ENCODE assay signal across 1 cellular context in the genomic region with DNA sequence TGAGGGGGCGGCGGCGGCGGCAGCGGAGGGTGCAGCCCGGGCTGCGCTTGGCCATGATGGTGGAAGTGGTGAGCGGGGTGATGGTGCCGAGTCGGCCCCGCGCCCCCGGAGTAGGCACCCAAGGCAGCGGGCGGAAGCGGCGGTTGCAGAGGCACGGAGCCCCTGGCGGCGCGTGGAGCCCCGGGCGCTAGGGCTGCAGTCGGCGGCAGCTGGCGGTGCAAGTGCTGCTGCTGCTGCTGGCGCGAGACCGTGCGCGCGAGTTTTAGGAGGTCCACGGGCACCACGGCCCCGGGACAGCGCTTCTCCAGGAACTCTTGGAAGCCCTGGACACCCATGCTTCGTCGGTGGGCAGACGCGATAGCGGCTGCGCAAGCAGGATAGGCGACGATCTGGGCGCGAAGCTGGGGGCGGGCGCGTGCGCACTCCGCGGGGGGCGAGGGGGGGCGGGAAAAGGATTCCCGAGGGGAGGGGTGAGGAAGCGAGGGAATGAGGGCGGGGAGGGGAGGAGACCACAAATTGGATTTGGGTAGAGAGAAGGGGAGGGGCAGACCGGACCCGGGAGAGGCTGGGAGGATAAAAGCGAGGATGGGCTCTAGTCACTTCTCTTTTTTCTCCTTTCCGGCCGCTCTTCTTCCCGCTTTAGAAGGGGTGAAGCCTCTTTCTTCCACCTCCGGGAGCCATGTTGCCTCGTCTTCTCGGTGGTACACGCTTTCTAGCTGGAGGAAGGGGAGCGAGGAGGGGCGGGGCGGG.
TF ChIP-seq lines count a peak whose summit lies in the region.

A gene with protein sequence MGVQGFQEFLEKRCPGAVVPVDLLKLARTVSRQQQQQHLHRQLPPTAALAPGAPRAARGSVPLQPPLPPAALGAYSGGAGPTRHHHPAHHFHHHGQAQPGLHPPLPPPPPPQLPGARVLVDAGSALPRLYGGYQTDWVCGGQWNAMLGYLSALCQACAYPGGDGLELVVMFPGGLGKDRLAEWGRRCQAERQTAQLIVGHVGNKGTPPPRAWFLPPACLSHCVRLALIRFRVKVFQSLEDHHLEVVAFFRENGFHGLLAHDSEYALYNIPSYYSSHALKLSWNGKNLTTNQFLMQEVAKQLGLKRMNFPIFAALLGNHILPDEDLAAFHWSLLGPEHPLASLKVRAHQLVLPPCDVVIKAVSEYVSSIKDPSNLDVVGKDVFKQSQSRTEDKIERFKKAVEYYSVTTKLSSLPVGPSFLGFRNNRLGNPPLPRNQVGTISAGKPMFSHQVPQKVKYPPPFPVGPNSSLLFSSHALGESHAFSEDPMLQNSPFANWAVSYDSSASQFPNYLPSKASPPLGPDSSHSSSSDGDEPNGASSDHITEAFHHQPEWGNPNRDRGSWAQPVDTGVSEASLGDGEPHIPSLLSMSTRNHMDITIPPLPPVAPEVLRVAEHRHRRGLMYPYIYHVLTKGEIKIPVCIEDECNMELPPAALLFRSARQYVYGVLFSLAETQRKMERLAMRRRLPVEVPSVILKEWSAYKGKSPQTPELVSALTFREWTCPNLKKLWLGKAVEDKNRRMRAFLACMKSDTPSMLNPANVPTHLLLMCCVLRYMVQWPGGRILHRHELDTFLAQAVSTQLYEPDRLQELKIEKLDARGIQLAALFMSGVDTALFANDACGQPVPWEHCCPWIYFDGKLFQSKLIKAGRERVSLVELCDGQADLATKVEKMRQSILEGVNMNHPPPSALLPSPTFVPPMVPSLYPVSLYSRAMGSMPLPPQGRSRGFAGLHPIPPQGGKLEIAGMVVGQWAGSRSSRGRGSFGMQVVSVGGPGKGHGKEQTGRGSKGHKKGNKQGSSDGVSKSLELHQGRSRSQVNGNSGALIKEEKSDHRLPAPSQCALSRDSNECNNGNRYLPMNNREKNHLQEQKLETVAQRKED (minus strand): TSS at position 391 of the 750 bp plus-strand sequence. CDS start 56 bp downstream, at position 335.

TF ChIP-seq in HEK293, 187 proteins besides CTCF, POLR2A, EP300 and RAD21 (continued from another document and continues in another):
- TF ChIP-seq ELK4 (IDR thresholded peaks at IDR 0.05; ENCODE audit: borderline replicate concordance, low read depth, low read length) = no peak
- TF ChIP-seq ZNF747 (tag by site-specific recombination; IDR thresholded peaks at IDR 0.05) = no peak
- TF ChIP-seq ZNF112 (tag by site-specific recombination; IDR thresholded peaks at IDR 0.05) = no peak
- no peak for TF ChIP-seq ZNF37A (tag by site-specific recombination; IDR thresholded peaks at IDR 0.05)
- TF ChIP-seq KLF8 (tag by site-specific recombination; IDR thresholded peaks at IDR 0.05) = peak; percentile 52; the same call in 1 of the 2 replicates
- TF ChIP-seq, protein P1, sequence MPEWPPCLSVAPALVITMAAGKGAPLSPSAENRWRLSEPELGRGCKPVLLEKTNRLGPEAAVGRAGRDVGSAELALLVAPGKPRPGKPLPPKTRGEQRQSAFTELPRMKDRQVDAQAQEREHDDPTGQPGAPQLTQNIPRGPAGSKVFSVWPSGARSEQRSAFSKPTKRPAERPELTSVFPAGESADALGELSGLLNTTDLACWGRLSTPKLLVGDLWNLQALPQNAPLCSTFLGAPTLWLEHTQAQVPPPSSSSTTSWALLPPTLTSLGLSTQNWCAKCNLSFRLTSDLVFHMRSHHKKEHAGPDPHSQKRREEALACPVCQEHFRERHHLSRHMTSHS (tag by site-specific recombination; IDR thresholded peaks at IDR 0.05) = no peak
- no peak for TF ChIP-seq HOXD13 (CRISPR knock-in tag; IDR thresholded peaks at IDR 0.05; ENCODE audit: borderline replicate concordance)
- TF ChIP-seq ZBTB10 (tag by site-specific recombination; IDR thresholded peaks at IDR 0.05) = no peak
- no peak; the same call in 1 of the 2 replicates for TF ChIP-seq KLF16 (tag by site-specific recombination; IDR thresholded peaks at IDR 0.05)
- no peak for TF ChIP-seq ZNF560 (tag by site-specific recombination; IDR thresholded peaks at IDR 0.05; ENCODE audit: borderline replicate concordance)
- TF ChIP-seq ZNF10 (tag by site-specific recombination; IDR thresholded peaks at IDR 0.05) = no peak
- TF ChIP-seq SALL2 (tag by site-specific recombination; IDR thresholded peaks at IDR 0.05; ENCODE audit: borderline replicate concordance) = no peak
- TF ChIP-seq, protein P2, sequence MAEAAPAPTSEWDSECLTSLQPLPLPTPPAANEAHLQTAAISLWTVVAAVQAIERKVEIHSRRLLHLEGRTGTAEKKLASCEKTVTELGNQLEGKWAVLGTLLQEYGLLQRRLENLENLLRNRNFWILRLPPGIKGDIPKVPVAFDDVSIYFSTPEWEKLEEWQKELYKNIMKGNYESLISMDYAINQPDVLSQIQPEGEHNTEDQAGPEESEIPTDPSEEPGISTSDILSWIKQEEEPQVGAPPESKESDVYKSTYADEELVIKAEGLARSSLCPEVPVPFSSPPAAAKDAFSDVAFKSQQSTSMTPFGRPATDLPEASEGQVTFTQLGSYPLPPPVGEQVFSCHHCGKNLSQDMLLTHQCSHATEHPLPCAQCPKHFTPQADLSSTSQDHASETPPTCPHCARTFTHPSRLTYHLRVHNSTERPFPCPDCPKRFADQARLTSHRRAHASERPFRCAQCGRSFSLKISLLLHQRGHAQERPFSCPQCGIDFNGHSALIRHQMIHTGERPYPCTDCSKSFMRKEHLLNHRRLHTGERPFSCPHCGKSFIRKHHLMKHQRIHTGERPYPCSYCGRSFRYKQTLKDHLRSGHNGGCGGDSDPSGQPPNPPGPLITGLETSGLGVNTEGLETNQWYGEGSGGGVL (tag by site-specific recombination; IDR thresholded peaks at IDR 0.05) = peak; percentile 73; the same call in 1 of the 2 replicates
- peak; percentile 75 for TF ChIP-seq GLIS1 (tag by site-specific recombination; IDR thresholded peaks at IDR 0.05)
- TF ChIP-seq ZNF433 (tag by site-specific recombination; IDR thresholded peaks at IDR 0.05; ENCODE audit: low read depth) = no peak
- no peak for TF ChIP-seq ZNF248 (tag by site-specific recombination; IDR thresholded peaks at IDR 0.05)
- no peak for TF ChIP-seq KLF10 (tag by site-specific recombination; IDR thresholded peaks at IDR 0.05)
- TF ChIP-seq ZNF48 (tag by site-specific recombination; IDR thresholded peaks at IDR 0.05) = no peak
- TF ChIP-seq KLF9 (tag by site-specific recombination; IDR thresholded peaks at IDR 0.05; ENCODE audit: low read depth) = peak; percentile 38
- no peak; the same call in none of the 2 replicates for TF ChIP-seq ZNF335 (tag by site-specific recombination; conservative IDR thresholded peaks at IDR 0.05)
- TF ChIP-seq ZNF311 (tag by site-specific recombination; IDR thresholded peaks at IDR 0.05; ENCODE audit: borderline replicate concordance) = no peak
- no peak for TF ChIP-seq ZNF155 (tag by site-specific recombination; IDR thresholded peaks at IDR 0.05)
- TF ChIP-seq ZBTB21 (tag by site-specific recombination; IDR thresholded peaks at IDR 0.05) = no peak
- TF ChIP-seq HIC1 (tag by site-specific recombination; IDR thresholded peaks at IDR 0.05) = no peak
- TF ChIP-seq, protein P3, sequence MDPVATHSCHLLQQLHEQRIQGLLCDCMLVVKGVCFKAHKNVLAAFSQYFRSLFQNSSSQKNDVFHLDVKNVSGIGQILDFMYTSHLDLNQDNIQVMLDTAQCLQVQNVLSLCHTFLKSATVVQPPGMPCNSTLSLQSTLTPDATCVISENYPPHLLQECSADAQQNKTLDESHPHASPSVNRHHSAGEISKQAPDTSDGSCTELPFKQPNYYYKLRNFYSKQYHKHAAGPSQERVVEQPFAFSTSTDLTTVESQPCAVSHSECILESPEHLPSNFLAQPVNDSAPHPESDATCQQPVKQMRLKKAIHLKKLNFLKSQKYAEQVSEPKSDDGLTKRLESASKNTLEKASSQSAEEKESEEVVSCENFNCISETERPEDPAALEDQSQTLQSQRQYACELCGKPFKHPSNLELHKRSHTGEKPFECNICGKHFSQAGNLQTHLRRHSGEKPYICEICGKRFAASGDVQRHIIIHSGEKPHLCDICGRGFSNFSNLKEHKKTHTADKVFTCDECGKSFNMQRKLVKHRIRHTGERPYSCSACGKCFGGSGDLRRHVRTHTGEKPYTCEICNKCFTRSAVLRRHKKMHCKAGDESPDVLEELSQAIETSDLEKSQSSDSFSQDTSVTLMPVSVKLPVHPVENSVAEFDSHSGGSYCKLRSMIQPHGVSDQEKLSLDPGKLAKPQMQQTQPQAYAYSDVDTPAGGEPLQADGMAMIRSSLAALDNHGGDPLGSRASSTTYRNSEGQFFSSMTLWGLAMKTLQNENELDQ (tag by site-specific recombination; IDR thresholded peaks at IDR 0.05; ENCODE audit: low read depth) = no peak
- TF ChIP-seq ZBTB26 (tag by site-specific recombination; optimal IDR thresholded peaks at IDR 0.05) = peak; percentile 86
- peak; percentile 63 for TF ChIP-seq ZNF366 (tag by site-specific recombination; conservative IDR thresholded peaks at IDR 0.05)
- TF ChIP-seq HOXC10 (CRISPR knock-in tag; IDR thresholded peaks at IDR 0.05) = no peak
- no peak for TF ChIP-seq ZNF670 (tag by site-specific recombination; IDR thresholded peaks at IDR 0.05; ENCODE audit: low read depth)
- TF ChIP-seq ZNF341 (tag by site-specific recombination; IDR thresholded peaks at IDR 0.05; ENCODE audit: low read depth) = no peak
- TF ChIP-seq ZNF423 (tag by site-specific recombination; IDR thresholded peaks at IDR 0.05) = no peak
- TF ChIP-seq, protein P4, sequence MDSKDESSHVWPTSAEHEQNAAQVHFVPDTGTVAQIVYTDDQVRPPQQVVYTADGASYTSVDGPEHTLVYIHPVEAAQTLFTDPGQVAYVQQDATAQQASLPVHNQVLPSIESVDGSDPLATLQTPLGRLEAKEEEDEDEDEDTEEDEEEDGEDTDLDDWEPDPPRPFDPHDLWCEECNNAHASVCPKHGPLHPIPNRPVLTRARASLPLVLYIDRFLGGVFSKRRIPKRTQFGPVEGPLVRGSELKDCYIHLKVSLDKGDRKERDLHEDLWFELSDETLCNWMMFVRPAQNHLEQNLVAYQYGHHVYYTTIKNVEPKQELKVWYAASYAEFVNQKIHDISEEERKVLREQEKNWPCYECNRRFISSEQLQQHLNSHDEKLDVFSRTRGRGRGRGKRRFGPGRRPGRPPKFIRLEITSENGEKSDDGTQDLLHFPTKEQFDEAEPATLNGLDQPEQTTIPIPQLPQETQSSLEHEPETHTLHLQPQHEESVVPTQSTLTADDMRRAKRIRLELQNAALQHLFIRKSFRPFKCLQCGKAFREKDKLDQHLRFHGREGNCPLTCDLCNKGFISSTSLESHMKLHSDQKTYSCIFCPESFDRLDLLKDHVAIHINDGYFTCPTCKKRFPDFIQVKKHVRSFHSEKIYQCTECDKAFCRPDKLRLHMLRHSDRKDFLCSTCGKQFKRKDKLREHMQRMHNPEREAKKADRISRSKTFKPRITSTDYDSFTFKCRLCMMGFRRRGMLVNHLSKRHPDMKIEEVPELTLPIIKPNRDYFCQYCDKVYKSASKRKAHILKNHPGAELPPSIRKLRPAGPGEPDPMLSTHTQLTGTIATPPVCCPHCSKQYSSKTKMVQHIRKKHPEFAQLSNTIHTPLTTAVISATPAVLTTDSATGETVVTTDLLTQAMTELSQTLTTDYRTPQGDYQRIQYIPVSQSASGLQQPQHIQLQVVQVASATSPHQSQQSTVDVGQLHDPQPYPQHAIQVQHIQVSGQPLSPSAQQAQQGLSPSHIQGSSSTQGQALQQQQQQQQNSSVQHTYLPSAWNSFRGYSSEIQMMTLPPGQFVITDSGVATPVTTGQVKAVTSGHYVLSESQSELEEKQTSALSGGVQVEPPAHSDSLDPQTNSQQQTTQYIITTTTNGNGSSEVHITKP (tag by site-specific recombination; IDR thresholded peaks at IDR 0.05) = peak; percentile 97
- 0 out of 2 replicates have a peak, but pooled peaks have one; percentile 26 for TF ChIP-seq YY1 (tag by site-specific recombination; IDR thresholded peaks at IDR 0.05)
- no peak for TF ChIP-seq ZNF621 (tag by site-specific recombination; IDR thresholded peaks at IDR 0.05)
